ENCODE assay signal across 2 cellular contexts in the genomic region with DNA sequence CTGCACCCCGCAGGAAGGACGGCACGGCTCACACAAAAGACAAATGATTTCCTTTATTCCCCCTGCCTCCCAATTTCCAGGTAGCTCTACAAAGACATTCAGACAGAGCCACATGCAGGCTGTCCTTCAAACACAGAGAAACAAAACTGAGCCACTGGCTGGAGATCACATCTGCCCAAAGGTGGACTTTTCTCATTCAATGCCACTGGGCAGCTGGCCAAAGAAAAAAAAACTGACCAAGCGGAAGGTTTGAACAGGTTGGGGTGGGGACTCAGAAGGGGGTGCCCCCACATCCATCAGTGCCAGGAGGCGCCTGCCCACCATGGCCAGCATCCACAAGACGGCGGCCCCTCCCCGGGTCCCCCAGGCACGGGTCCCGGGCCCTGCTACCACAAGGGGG.
TF ChIP-seq lines count a peak whose summit lies in the region.

No MANE protein-coding gene starts in this region.

TF ChIP-seq in Ishikawa, 13 proteins besides CTCF, POLR2A, EP300 and RAD21:
- TF ChIP-seq CREB1 (IDR thresholded peaks at IDR 0.05; ENCODE audit: low read depth): no peak
- TF ChIP-seq TCF12 (IDR thresholded peaks at IDR 0.05; ENCODE audit: low read depth): no peak
- peak; percentile 49 for TF ChIP-seq NFIC (IDR thresholded peaks at IDR 0.05)
- TF ChIP-seq CEBPB (IDR thresholded peaks at IDR 0.05): no peak
TF ChIP-seq in Ishikawa: peak in this region for 1.

TF ChIP-seq in K562, 482 proteins besides CTCF, POLR2A, EP300 and RAD21:
- TF ChIP-seq ZNF384 (IDR thresholded peaks at IDR 0.05; ENCODE audit: low read depth, low read length) (peak; percentile 23; the same call in 1 of the 2 replicates), ELF2 (CRISPR knock-in tag; IDR thresholded peaks at IDR 0.05) (no peak), TCF7 (IDR thresholded peaks at IDR 0.05; ENCODE audit: borderline replicate concordance) (no peak), HMGN3 (IDR thresholded peaks at IDR 0.05; ENCODE audit: borderline replicate concordance, extremely low read depth, insufficient read length, low read depth, low read length) (no peak), PBX2 (CRISPR knock-in tag; IDR thresholded peaks at IDR 0.05; ENCODE audit: low read depth) (no peak), PBX2 (tag; conservative IDR thresholded peaks at IDR 0.05; ENCODE audit: low read depth) (no peak), HLTF (IDR thresholded peaks at IDR 0.05) (no peak), ZZZ3 (IDR thresholded peaks at IDR 0.05) (no peak), NFIC (IDR thresholded peaks at IDR 0.05) (peak; percentile 50), CEBPG (CRISPR knock-in tag; IDR thresholded peaks at IDR 0.05) (no peak), CEBPG (tag; conservative IDR thresholded peaks at IDR 0.05 in 1 of 2, IDR thresholded peaks at IDR 0.05 in 1 of 2) (no peak), TGIF2 (CRISPR knock-in tag; IDR thresholded peaks at IDR 0.05) (no peak), HDAC2 (IDR thresholded peaks at IDR 0.05) (no peak)
- TF ChIP-seq, protein P1, sequence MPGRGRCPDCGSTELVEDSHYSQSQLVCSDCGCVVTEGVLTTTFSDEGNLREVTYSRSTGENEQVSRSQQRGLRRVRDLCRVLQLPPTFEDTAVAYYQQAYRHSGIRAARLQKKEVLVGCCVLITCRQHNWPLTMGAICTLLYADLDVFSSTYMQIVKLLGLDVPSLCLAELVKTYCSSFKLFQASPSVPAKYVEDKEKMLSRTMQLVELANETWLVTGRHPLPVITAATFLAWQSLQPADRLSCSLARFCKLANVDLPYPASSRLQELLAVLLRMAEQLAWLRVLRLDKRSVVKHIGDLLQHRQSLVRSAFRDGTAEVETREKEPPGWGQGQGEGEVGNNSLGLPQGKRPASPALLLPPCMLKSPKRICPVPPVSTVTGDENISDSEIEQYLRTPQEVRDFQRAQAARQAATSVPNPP (IDR thresholded peaks at IDR 0.05; ENCODE audit: borderline replicate concordance, insufficient read depth, insufficient read length): no peak
